21 cellular contexts compared by ENCODE assay signal in genomic region chr5:57414857-57415256, GRCh38.
"Had no signal": no experiment of that assay in that cellular context is flagged by ENCODE, and none has a peak within 500 bp of the region (broad histone marks: within the 10 kb centered on the region; RNA-seq: fewer than 3 reads in every experiment).

No MANE protein-coding gene starts in this region.

- H3K4me3 Mint-ChIP-seq: activated B cell treated with CpG ODN at 0.5 μM for 24 hours; activated CD4-positive, alpha-beta memory T cell treated with anti-CD3 and anti-CD28 coated beads for 36 hours; activated CD4-positive, alpha-beta T cell treated with anti-CD3 and anti-CD28 coated beads for 36 hours; activated naive CD4-positive, alpha-beta T cell treated with anti-CD3 and anti-CD28 coated beads for 36 hours; activated naive CD8-positive, alpha-beta T cell treated with anti-CD3 and anti-CD28 coated beads, Interleukin-2, amount 10 ng/mL, durations not matched to agents 7 days and 5 days; activated T-cell treated with anti-CD3 and anti-CD28 coated beads, Interleukin-2, amount 50 U/mL, for 72 hours; central memory CD8-positive, alpha-beta T cell; endodermal cell; naive thymus-derived CD4-positive, alpha-beta T cell; neural progenitor cell; stimulated activated naive CD8-positive, alpha-beta T cell treated with anti-CD3 and anti-CD28 coated beads, Interleukin-15, Interleukin-2, amounts not matched to agents 100 ng/mL and 50 ng/mL, for 24 hours; T-helper 17 cell had no signal

- H3K4me1 Mint-ChIP-seq: activated B cell treated with CpG ODN at 0.5 μM for 24 hours; activated CD4-positive, alpha-beta T cell treated with anti-CD3 and anti-CD28 coated beads for 36 hours; activated naive CD8-positive, alpha-beta T cell treated with anti-CD3 and anti-CD28 coated beads, Interleukin-2, amount 10 ng/mL, durations not matched to agents 7 days and 5 days; central memory CD8-positive, alpha-beta T cell; naive thymus-derived CD4-positive, alpha-beta T cell; T-helper 17 cell had no signal

- H3K36me3 Mint-ChIP-seq: activated CD4-positive, alpha-beta memory T cell treated with anti-CD3 and anti-CD28 coated beads for 36 hours; activated naive CD8-positive, alpha-beta T cell treated with anti-CD3 and anti-CD28 coated beads, Interleukin-2, amount 10 ng/mL, durations not matched to agents 7 days and 5 days; naive thymus-derived CD4-positive, alpha-beta T cell; neural progenitor cell had no signal

- H3K27me3 Mint-ChIP-seq: activated B cell treated with CpG ODN at 0.5 μM for 24 hours; activated CD4-positive, alpha-beta T cell treated with anti-CD3 and anti-CD28 coated beads for 36 hours; stimulated activated naive CD8-positive, alpha-beta T cell treated with anti-CD3 and anti-CD28 coated beads, Interleukin-15, Interleukin-2, amounts not matched to agents 100 ng/mL and 50 ng/mL, for 24 hours had no signal

- H3K27ac Mint-ChIP-seq: activated B cell treated with CpG ODN at 0.5 μM for 24 hours; activated CD4-positive, alpha-beta memory T cell treated with anti-CD3 and anti-CD28 coated beads for 36 hours; activated CD4-positive, alpha-beta T cell treated with anti-CD3 and anti-CD28 coated beads for 36 hours; activated naive CD4-positive, alpha-beta T cell treated with anti-CD3 and anti-CD28 coated beads for 36 hours; activated naive CD8-positive, alpha-beta T cell treated with anti-CD3 and anti-CD28 coated beads, Interleukin-2, amount 10 ng/mL, durations not matched to agents 7 days and 5 days; activated T-cell treated with anti-CD3 and anti-CD28 coated beads, Interleukin-2, amount 50 U/mL, for 72 hours; endodermal cell; naive thymus-derived CD4-positive, alpha-beta T cell; neural progenitor cell; stimulated activated naive CD8-positive, alpha-beta T cell treated with anti-CD3 and anti-CD28 coated beads, Interleukin-15, Interleukin-2, amounts not matched to agents 100 ng/mL and 50 ng/mL, for 24 hours; T-helper 17 cell had no signal

- H3K9me3 Mint-ChIP-seq: activated B cell treated with CpG ODN at 0.5 μM for 24 hours; activated CD4-positive, alpha-beta memory T cell treated with anti-CD3 and anti-CD28 coated beads for 36 hours; activated naive CD4-positive, alpha-beta T cell treated with anti-CD3 and anti-CD28 coated beads for 36 hours; activated naive CD8-positive, alpha-beta T cell treated with anti-CD3 and anti-CD28 coated beads, Interleukin-2, amount 10 ng/mL, durations not matched to agents 7 days and 5 days; activated T-cell treated with anti-CD3 and anti-CD28 coated beads, Interleukin-2, amount 50 U/mL, for 72 hours; central memory CD8-positive, alpha-beta T cell; endodermal cell; naive thymus-derived CD4-positive, alpha-beta T cell; neural progenitor cell; stimulated activated naive CD8-positive, alpha-beta T cell treated with anti-CD3 and anti-CD28 coated beads, Interleukin-15, Interleukin-2, amounts not matched to agents 100 ng/mL and 50 ng/mL, for 24 hours had no signal

- DNase-seq: activated B cell treated with CpG ODN at 0.5 μM for 24 hours; activated CD4-positive, alpha-beta memory T cell treated with anti-CD3 and anti-CD28 coated beads for 36 hours; activated CD4-positive, alpha-beta T cell treated with anti-CD3 and anti-CD28 coated beads for 36 hours; activated effector memory CD4-positive, alpha-beta T cell treated with Interleukin-2 at 50 U/mL for 16 hours; activated naive CD4-positive, alpha-beta T cell treated with anti-CD3 and anti-CD28 coated beads for 36 hours; activated naive CD8-positive, alpha-beta T cell treated with anti-CD3 and anti-CD28 coated beads, Interleukin-2, amount 10 ng/mL, durations not matched to agents 7 days and 5 days; activated T-cell treated with anti-CD3 and anti-CD28 coated beads, Interleukin-2, amount 50 U/mL, for 72 hours; body of pancreas; colonic mucosa; endodermal cell; esophagus squamous epithelium; kidney; naive thymus-derived CD4-positive, alpha-beta T cell; stimulated activated CD4-positive, alpha-beta T cell treated with anti-CD3 and anti-CD28 coated beads, Interleukin-1b, Interleukin-23, amount 100 ng/mL, for 48 hours; substantia nigra; SW 1271; T-helper 17 cell; tibial artery had no signal
